Comparison of ENCODE assay signal across 9 cellular contexts in genomic region chr6:71012871-71013456, GRCh38. TPM values are rescaled to one million over a fixed set of nuclear protein-coding genes. Genes with fewer than 3 reads are reported as not detected.
DNase-seq lines count a peak whose midpoint lies in the region; ATAC-seq and TF ChIP-seq lines count a peak whose summit lies in the region.
"Had no signal": no experiment of that assay in that cellular context is flagged by ENCODE, and none has a peak within 500 bp of the region (broad histone marks: within the 10 kb centered on the region; RNA-seq: fewer than 3 reads in every experiment).

No MANE protein-coding gene starts in this region.

- H3K9me3 ChIP-seq in liver (ENCODE audit: control insufficient read depth in 4 of 4, low read length in 3 of 4) = no peaks in the 10 kb centered on the region
- H3K9me3 ChIP-seq in aorta (ENCODE audit: control insufficient read depth, low read length) = peaks cover 2% of the 10 kb centered on the region

- ATAC-seq in GM21576 (IDR thresholded peaks at IDR 0.05; ENCODE audit: unreplicated experiment) = peak; percentile 77
- ATAC-seq in aorta (ENCODE audit: low FRiP score) = peak; percentile 77

- H3K4me1 ChIP-seq in liver (ENCODE audit: control insufficient read depth in 4 of 4, insufficient read depth in 4 of 4, low read length in 3 of 4) = peaks cover 0 to 3% (median 0%) of the 10 kb centered on the region in 4 donors
- H3K4me1 ChIP-seq in aorta (ENCODE audit: control insufficient read depth in 1 of 2, insufficient read depth in 2 of 2, low read length in 2 of 2) = no peaks in the 10 kb centered on the region

- peak; percentile 8 for DNase-seq in stimulated activated CD4-positive, alpha-beta T cell treated with anti-CD3 and anti-CD28 coated beads, Interleukin-15, amount 100 ng/mL, for 24 hours
- no peak for DNase-seq in stimulated activated CD4-positive, alpha-beta T cell treated with anti-CD3 and anti-CD28 coated beads, Interleukin-1b, Interleukin-23, amount 100 ng/mL, for 48 hours
- DNase-seq in HT-29 (ENCODE audit: low spot score) (peak; percentile 52), NOMO-1 treated with dmso at 0.1 percent for 144 hours (lab: John Stamatoyannopoulos, UW; ENCODE audit: unreplicated experiment) (peak; percentile 4), cerebellar cortex (ENCODE audit: low spot score) (peak; percentile 70), aorta (no peak)

- no peak overlapping the region for H3K9ac ChIP-seq in liver (ENCODE audit: low read depth in 1 of 2, low read length in 2 of 2)

- peak; percentile 94 to 97 for TF ChIP-seq RAD21 in liver (IDR thresholded peaks at IDR 0.05)

- 14% methylated on average over 5 of the region's 5 CpGs for WGBS in liver
- 33 to 36% methylated on average over 5 of the region's 5 CpGs for WGBS in aorta, 2 donors

- H3K4me3 ChIP-seq in liver (ENCODE audit: low read depth in 1 of 3, low read length in 3 of 3) (no peak overlapping the region), aorta (ENCODE audit: low read length in 2 of 2) (no peak overlapping the region)

- TF ChIP-seq CTCF in liver (IDR thresholded peaks at IDR 0.05; ENCODE audit: low read depth, low read length, missing input control) = peak; percentile 78

- H3K27me3 ChIP-seq in liver (ENCODE audit: control insufficient read depth in 4 of 4, insufficient read depth in 4 of 4, low read length in 3 of 4) (no peaks in the 10 kb centered on the region), aorta (ENCODE audit: control insufficient read depth in 1 of 2, insufficient read depth in 2 of 2, low read length in 1 of 2) (no peaks in the 10 kb centered on the region)

- H3K36me3 ChIP-seq in liver (ENCODE audit: control insufficient read depth in 4 of 4, insufficient read depth in 3 of 4, low read depth in 1 of 4, low read length in 3 of 4) = no peaks in the 10 kb centered on the region
- no peaks in the 10 kb centered on the region for H3K36me3 ChIP-seq in aorta (ENCODE audit: control insufficient read depth in 1 of 2, insufficient read depth in 2 of 2, low read length in 1 of 2)

- H3K27ac ChIP-seq in liver (ENCODE audit: low read depth in 1 of 2, low read length in 2 of 2) (no peak overlapping the region), aorta (ENCODE audit: low read depth in 1 of 2, low read length in 2 of 2) (no peak overlapping the region)

- intact Hi-C loops in aorta (cut with DNase I) = loop anchor here in 1 of 2 donors (10.0 kb wide), 1 partner anchor 332 kb away; no protein-coding TSS in a partner anchor

TF ChIP-seq in liver, 16 proteins besides CTCF, POLR2A, EP300 and RAD21:
- TF ChIP-seq JUND (IDR thresholded peaks at IDR 0.05) (no peak), SP1 (IDR thresholded peaks at IDR 0.05) (peak; percentile 8), HNF4G (IDR thresholded peaks at IDR 0.05) (no peak), HNF4A (conservative IDR thresholded peaks at IDR 0.05) (peak in 1 of 2 donors; percentile 25)
TF ChIP-seq in liver: peak in this region for 2.

RNA-seq across cellular contexts. Expression of gene B3GAT2, which starts 56.1 kb away (rescaled TPM):
- not detected in 2 replicates for total RNA-seq in HT-29 (2014; rRNA removed; shearing (Covaris generic))
- total RNA-seq in liver (under 1 TPM; under 0.01 to 0.70 TPM), aorta (not detected)
- polyA plus RNA-seq in liver (under 1 TPM; 0.02 to 0.97 TPM), aorta (under 1 TPM in 1 of 2 donors, not detected in 1; 0.03 TPM)
- total RNA-seq: naive thymus-derived CD8-positive, alpha-beta T cell had no signal

Comparison
In these comparisons a context has a peak if more than half of its experiments do, and no peak if none do; other contexts are left out.
1. DNase-seq: peak in stimulated activated CD4-positive, alpha-beta T cell treated with anti-CD3 and anti-CD28 coated beads, Interleukin-15, amount 100 ng/mL, for 24 hours (single experiment), HT-29 (single experiment), NOMO-1 treated with dmso at 0.1 percent for 144 hours (single experiment) and cerebellar cortex (single experiment); none in stimulated activated CD4-positive, alpha-beta T cell treated with anti-CD3 and anti-CD28 coated beads, Interleukin-1b, Interleukin-23, amount 100 ng/mL, for 48 hours (single experiment) and aorta (0 of 2).